In the genomic region with DNA sequence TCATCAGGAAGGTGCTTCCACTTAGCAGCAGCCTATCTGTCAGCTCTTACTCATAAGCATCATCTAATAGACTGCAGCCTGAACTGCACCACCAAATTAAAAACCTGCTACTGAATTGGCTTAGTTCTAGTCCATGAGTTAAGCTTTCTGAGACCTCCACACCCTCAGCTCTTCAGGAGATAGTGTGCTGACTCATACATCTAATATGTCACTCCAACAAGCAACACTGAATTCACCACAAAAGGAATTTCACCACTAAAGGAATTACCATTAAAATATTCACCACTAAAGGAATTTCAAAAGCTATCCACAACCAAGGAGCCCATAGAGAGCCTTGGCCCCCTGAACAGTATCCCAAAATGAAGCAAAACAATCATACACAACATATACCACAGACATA, we compare ENCODE assay signal across 16 cellular contexts.
DNase-seq lines count a peak whose midpoint lies in the region; ATAC-seq and TF ChIP-seq lines count a peak whose summit lies in the region.
"Had no signal": no experiment of that assay in that cellular context is flagged by ENCODE, and none has a peak within 500 bp of the region (broad histone marks: within the 10 kb centered on the region; RNA-seq: fewer than 3 reads in every experiment).

No MANE protein-coding gene starts in this region.

- no peaks in the 10 kb centered on the region for H3K9me2 ChIP-seq in PC-9 (ENCODE audit: insufficient read depth)

- H3K9me3 ChIP-seq in PC-9 (ENCODE audit: insufficient read depth, low read depth), result no peaks in the 10 kb centered on the region

- H3K36me3 ChIP-seq in PC-9 (ENCODE audit: low read depth), result no peaks in the 10 kb centered on the region

- CTCF ChIA-PET in PC-9 (lab: Charles Lee), result no interaction called here

- H4K20me1 ChIP-seq in PC-9 (ENCODE audit: insufficient read depth), result no peaks in the 10 kb centered on the region

- H3K4me1 ChIP-seq in PC-9 (replicated peaks; ENCODE audit: insufficient read depth), result peaks cover 3% of the 10 kb centered on the region; the same call in 1 of the 2 replicates

- no peak overlapping the region for H2AFZ ChIP-seq in PC-9

- in situ Hi-C loops in Caki2 (cut with HindIII; ENCODE audit: low pct_unique_long_range_greater_than_20kb, low sequenced_read_pairs), result no loop called here

- H3K79me2 ChIP-seq in PC-9 (ENCODE audit: low read depth), result no peaks in the 10 kb centered on the region

- no peaks in the 10 kb centered on the region; the same call in 1 of the 2 replicates for H3F3A ChIP-seq in PC-9 (ENCODE audit: insufficient read depth, low read depth)

- no peak for ATAC-seq in HG03045 (IDR thresholded peaks at IDR 0.05; ENCODE audit: unreplicated experiment)
- ATAC-seq: HCT116 had no signal

- TF ChIP-seq CTCF in PC-9 (conservative IDR thresholded peaks at IDR 0.05) (no peak), cardiac fibroblast (IDR thresholded peaks at IDR 0.05; ENCODE audit: low read depth, low read length) (no peak), coronary artery (IDR thresholded peaks at IDR 0.05) (no peak)

- H3K27me3 ChIP-seq in PC-9 (ENCODE audit: insufficient read depth, low read depth), result no peaks in the 10 kb centered on the region

- H3K4me2 ChIP-seq in PC-9, result no peak overlapping the region

- H3K4me3 ChIP-seq in PC-9 (no peak overlapping the region), cardiac fibroblast (replicated peaks in 1 of 2; ENCODE audit: low read depth in 2 of 2, low read length in 2 of 2) (no peak overlapping the region), coronary artery (no peak overlapping the region)

- POLR2A ChIA-PET in PC-9 (lab: Charles Lee; ENCODE audit: unreplicated experiment), result interaction anchor here (0.6 kb wide), 1 partner anchor 206 kb away, joined by 5 read pairs; no protein-coding TSS in a partner anchor

- H3K27ac ChIP-seq in PC-9 (no peak overlapping the region), coronary artery (no peak overlapping the region)

- intact Hi-C loops in PC-9 (cut with micrococcal nuclease; ENCODE audit: unreplicated experiment), result no loop called here

- BruUV-seq in PC-9 (replicated peaks; lab: Mats Ljungman, UMichigan), result no TSS peak

- DNase-seq in Caki2 (ENCODE audit: low read depth) (peak; percentile 55), PC-9 (peak; percentile 3 to 39), cardiac fibroblast (ENCODE audit: low read depth in 2 of 2) (peak; percentile 1 to 21), islet precursor cell (peak; percentile 64), coronary artery (ENCODE audit: low spot score) (no peak), UCSD-AML1 (lab: John Stamatoyannopoulos, UW; ENCODE audit: unreplicated experiment) (no peak)
- DNase-seq in stimulated activated naive CD4-positive, alpha-beta T cell (lab: John Stamatoyannopoulos, UW), result no peak
- DNase-seq: activated CD4-positive, alpha-beta T cell treated with anti-CD3 and anti-CD28 coated beads for 4 hours; activated T-cell treated with anti-CD3 and anti-CD28 coated beads for 4 hours; Calu3; hippocampal formation; Karpas-422; NCI-H146; stimulated activated naive CD4-positive, alpha-beta T cell treated with Interleukin-2 at 50 U/mL for 16 hours had no signal

Comparison
In these comparisons a context has a peak if more than half of its experiments do, and no peak if none do; other contexts are left out.
1. DNase-seq: peak in Caki2 (single experiment), PC-9 (2 of 2), cardiac fibroblast (2 of 2) and islet precursor cell (single experiment); none in coronary artery (single experiment), stimulated activated naive CD4-positive, alpha-beta T cell (0 of 6) and UCSD-AML1 (single experiment).